1 cellular context compared by ENCODE assay signal in the genomic region with DNA sequence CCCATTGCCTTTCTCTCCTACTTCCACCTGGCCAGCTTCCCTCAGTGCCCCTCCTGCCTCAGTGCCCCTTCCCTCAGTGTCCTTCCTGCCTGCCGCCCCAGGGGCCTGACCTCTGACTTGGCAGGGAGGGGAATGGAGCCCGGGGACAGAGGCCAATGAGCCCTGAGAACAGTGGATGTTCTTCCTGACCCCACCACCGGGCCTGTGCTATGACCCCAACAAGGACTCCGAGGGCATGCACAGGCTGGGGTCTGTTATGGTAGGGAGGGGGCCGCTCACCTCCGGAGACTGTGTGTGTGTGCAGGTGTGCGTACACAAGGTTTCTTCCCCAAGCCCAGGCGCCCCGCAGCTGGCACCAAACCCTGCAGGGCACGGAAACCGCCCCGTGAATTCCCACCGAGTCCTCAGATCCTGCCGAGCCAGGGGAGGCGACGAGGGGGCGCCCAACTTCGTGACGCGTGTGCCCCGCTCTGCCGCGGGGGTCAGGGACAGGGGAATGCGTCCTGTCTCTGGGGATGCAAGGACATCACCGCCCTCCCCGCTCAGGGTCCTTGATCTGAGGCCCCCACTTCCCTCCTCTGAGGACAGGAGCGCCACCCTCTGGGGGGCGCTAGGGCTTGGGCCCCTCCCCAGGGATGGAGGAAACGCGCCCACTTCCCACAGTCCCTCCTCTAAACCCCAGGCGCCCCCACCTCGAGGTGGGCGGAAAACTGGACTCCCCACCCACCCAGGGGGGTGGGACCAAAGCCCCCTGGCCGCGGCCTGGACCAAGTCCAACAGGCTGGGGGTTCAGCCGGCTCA.
TF ChIP-seq lines count a peak whose summit lies in the region.

No MANE protein-coding gene starts in this region.

TF ChIP-seq in HepG2, 621 proteins besides CTCF, POLR2A, EP300 and RAD21 (continued from another document and continues in another):
- TF ChIP-seq ZBED4 (CRISPR knock-in tag; IDR thresholded peaks at IDR 0.05; ENCODE audit: borderline replicate concordance) (no peak), ZNF773 (CRISPR knock-in tag; IDR thresholded peaks at IDR 0.05; ENCODE audit: borderline replicate concordance) (no peak), KDM5A (IDR thresholded peaks at IDR 0.05; ENCODE audit: borderline replicate concordance, low read length) (no peak), ZNF713 (CRISPR knock-in tag; IDR thresholded peaks at IDR 0.05) (no peak), ZNF543 (CRISPR knock-in tag; IDR thresholded peaks at IDR 0.05) (no peak), SNAI1 (CRISPR knock-in tag; IDR thresholded peaks at IDR 0.05; ENCODE audit: borderline replicate concordance) (no peak), NR3C1 (CRISPR knock-in tag; IDR thresholded peaks at IDR 0.05) (no peak), HOXA5 (CRISPR knock-in tag; IDR thresholded peaks at IDR 0.05) (no peak), ZBTB46 (CRISPR knock-in tag; IDR thresholded peaks at IDR 0.05; ENCODE audit: borderline replicate concordance) (no peak), NFIC (IDR thresholded peaks at IDR 0.05; ENCODE audit: low read length) (no peak), BRCA1 (CRISPR knock-in tag; IDR thresholded peaks at IDR 0.05) (no peak), ZBTB37 (CRISPR knock-in tag; IDR thresholded peaks at IDR 0.05) (no peak), FOXC1 (CRISPR knock-in tag; IDR thresholded peaks at IDR 0.05; ENCODE audit: borderline replicate concordance) (no peak), ZFYVE20 (CRISPR knock-in tag; IDR thresholded peaks at IDR 0.05; ENCODE audit: borderline replicate concordance, low read depth) (no peak), NFE2L2 (IDR thresholded peaks at IDR 0.05; ENCODE audit: low read length) (no peak), MYPOP (CRISPR knock-in tag; IDR thresholded peaks at IDR 0.05) (no peak; the same call in 1 of the 2 replicates), REPIN1 (CRISPR knock-in tag; IDR thresholded peaks at IDR 0.05; ENCODE audit: borderline replicate concordance, low read depth) (no peak), SRSF1 (optimal IDR thresholded peaks at IDR 0.05; ENCODE audit: low read depth, low read length) (peak; percentile 97), ZNF331 (CRISPR knock-in tag; IDR thresholded peaks at IDR 0.05) (no peak), SP5 (CRISPR knock-in tag; IDR thresholded peaks at IDR 0.05; ENCODE audit: borderline replicate concordance, low read depth) (no peak), FUBP1 (CRISPR knock-in tag; IDR thresholded peaks at IDR 0.05; ENCODE audit: borderline replicate concordance) (no peak), MAFK (conservative IDR thresholded peaks at IDR 0.05 in 1 of 2, IDR thresholded peaks at IDR 0.05 in 1 of 2; ENCODE audit: low read length in 2 of 2) (no peak), ZSCAN25 (CRISPR knock-in tag; IDR thresholded peaks at IDR 0.05) (no peak), HIVEP1 (CRISPR knock-in tag; IDR thresholded peaks at IDR 0.05) (no peak), THAP7 (CRISPR knock-in tag; IDR thresholded peaks at IDR 0.05) (peak; percentile 35; the same call in 1 of the 2 replicates), ZNF44 (CRISPR knock-in tag; IDR thresholded peaks at IDR 0.05) (no peak), ZNF460 (CRISPR knock-in tag; IDR thresholded peaks at IDR 0.05; ENCODE audit: borderline replicate concordance) (no peak), ZNF570 (CRISPR knock-in tag; IDR thresholded peaks at IDR 0.05; ENCODE audit: borderline replicate concordance) (0 out of 2 replicates have a peak, but pooled peaks have one; percentile 1), ZNF343 (CRISPR knock-in tag; IDR thresholded peaks at IDR 0.05) (no peak), GLI4 (CRISPR knock-in tag; IDR thresholded peaks at IDR 0.05; ENCODE audit: borderline replicate concordance) (no peak), ZNF747 (CRISPR knock-in tag; IDR thresholded peaks at IDR 0.05; ENCODE audit: borderline replicate concordance) (0 out of 2 replicates have a peak, but pooled peaks have one; percentile 54), GATAD2A (CRISPR knock-in tag; IDR thresholded peaks at IDR 0.05) (peak; percentile 68), MBNL3 (CRISPR knock-in tag; conservative IDR thresholded peaks at IDR 0.05) (no peak), SNRNP70 (IDR thresholded peaks at IDR 0.05; ENCODE audit: low read depth, low read length) (no peak), MTERF4 (CRISPR knock-in tag; IDR thresholded peaks at IDR 0.05) (no peak)
- TF ChIP-seq, protein P1, sequence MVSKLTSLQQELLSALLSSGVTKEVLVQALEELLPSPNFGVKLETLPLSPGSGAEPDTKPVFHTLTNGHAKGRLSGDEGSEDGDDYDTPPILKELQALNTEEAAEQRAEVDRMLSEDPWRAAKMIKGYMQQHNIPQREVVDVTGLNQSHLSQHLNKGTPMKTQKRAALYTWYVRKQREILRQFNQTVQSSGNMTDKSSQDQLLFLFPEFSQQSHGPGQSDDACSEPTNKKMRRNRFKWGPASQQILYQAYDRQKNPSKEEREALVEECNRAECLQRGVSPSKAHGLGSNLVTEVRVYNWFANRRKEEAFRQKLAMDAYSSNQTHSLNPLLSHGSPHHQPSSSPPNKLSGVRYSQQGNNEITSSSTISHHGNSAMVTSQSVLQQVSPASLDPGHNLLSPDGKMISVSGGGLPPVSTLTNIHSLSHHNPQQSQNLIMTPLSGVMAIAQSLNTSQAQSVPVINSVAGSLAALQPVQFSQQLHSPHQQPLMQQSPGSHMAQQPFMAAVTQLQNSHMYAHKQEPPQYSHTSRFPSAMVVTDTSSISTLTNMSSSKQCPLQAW (CRISPR knock-in tag; IDR thresholded peaks at IDR 0.05): peak; percentile 69
- TF ChIP-seq, protein P2, sequence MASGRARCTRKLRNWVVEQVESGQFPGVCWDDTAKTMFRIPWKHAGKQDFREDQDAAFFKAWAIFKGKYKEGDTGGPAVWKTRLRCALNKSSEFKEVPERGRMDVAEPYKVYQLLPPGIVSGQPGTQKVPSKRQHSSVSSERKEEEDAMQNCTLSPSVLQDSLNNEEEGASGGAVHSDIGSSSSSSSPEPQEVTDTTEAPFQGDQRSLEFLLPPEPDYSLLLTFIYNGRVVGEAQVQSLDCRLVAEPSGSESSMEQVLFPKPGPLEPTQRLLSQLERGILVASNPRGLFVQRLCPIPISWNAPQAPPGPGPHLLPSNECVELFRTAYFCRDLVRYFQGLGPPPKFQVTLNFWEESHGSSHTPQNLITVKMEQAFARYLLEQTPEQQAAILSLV (CRISPR knock-in tag; IDR thresholded peaks at IDR 0.05; ENCODE audit: borderline replicate concordance): no peak
- TF ChIP-seq, protein P3, sequence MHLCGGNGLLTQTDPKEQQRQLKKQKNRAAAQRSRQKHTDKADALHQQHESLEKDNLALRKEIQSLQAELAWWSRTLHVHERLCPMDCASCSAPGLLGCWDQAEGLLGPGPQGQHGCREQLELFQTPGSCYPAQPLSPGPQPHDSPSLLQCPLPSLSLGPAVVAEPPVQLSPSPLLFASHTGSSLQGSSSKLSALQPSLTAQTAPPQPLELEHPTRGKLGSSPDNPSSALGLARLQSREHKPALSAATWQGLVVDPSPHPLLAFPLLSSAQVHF (CRISPR knock-in tag; IDR thresholded peaks at IDR 0.05): no peak
- TF ChIP-seq, protein P4, sequence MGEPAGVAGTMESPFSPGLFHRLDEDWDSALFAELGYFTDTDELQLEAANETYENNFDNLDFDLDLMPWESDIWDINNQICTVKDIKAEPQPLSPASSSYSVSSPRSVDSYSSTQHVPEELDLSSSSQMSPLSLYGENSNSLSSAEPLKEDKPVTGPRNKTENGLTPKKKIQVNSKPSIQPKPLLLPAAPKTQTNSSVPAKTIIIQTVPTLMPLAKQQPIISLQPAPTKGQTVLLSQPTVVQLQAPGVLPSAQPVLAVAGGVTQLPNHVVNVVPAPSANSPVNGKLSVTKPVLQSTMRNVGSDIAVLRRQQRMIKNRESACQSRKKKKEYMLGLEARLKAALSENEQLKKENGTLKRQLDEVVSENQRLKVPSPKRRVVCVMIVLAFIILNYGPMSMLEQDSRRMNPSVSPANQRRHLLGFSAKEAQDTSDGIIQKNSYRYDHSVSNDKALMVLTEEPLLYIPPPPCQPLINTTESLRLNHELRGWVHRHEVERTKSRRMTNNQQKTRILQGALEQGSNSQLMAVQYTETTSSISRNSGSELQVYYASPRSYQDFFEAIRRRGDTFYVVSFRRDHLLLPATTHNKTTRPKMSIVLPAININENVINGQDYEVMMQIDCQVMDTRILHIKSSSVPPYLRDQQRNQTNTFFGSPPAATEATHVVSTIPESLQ (CRISPR knock-in tag; conservative IDR thresholded peaks at IDR 0.05): no peak
